21 cellular contexts compared by ENCODE assay signal in genomic region chr20:5776074-5776473, GRCh38.
"Had no signal": no experiment of that assay in that cellular context is flagged by ENCODE, and none has a peak within 500 bp of the region (broad histone marks: within the 10 kb centered on the region; RNA-seq: fewer than 3 reads in every experiment).

No MANE protein-coding gene starts in this region.

- H3K9me3 ChIP-seq: SJSA1 had no signal

- H3K4me3 ChIP-seq: SJSA1, SK-N-MC had no signal

- FAIRE-seq: RCC 7860 had no signal

- DNase-seq: KBM-7, MV-4-11, NCI-H1048, NCI-H1105, NCI-H1417, NCI-H146, NCI-H1694 treated with DMSO at 0.1 percent for 48 hours, NCI-H2029, NCI-H2081 treated with DMSO at 0.1 percent for 48 hours, NCI-H2171, NCI-H226, NCI-H446, NCI-H510A, NCI-H524 treated with DMSO at 0.1 percent for 48 hours, NCI-H69, NCI-H774, RPMI8226, SIG-M5 had no signal

- H3K27ac ChIP-seq: SJSA1, SK-N-MC had no signal

- H3K27me3 ChIP-seq: SJSA1 had no signal

- H3K36me3 ChIP-seq: SJSA1 had no signal

- H3K4me1 ChIP-seq: SJSA1 had no signal
